21 cellular contexts compared by ENCODE assay signal in genomic region chr2:18356676-18357075, GRCh38.
DNase-seq lines count a peak whose midpoint lies in the region; ATAC-seq, FAIRE-seq and TF ChIP-seq lines count a peak whose summit lies in the region.
"Had no signal": no experiment of that assay in that cellular context is flagged by ENCODE, and none has a peak within 500 bp of the region (broad histone marks: within the 10 kb centered on the region; RNA-seq: fewer than 3 reads in every experiment).

No MANE protein-coding gene starts in this region.

- no peak overlapping the region for H3K9ac ChIP-seq in SK-N-SH

- no peaks in the 10 kb centered on the region for H3K36me3 ChIP-seq in SK-N-SH (replicated peaks in 1 of 2; ENCODE audit: control insufficient read depth in 1 of 2, insufficient read depth in 2 of 2, low read length in 1 of 2)
- H3K36me3 ChIP-seq: upper lobe of left lung had no signal

- no peaks in the 10 kb centered on the region for H3F3A ChIP-seq in SK-N-SH (replicated peaks; ENCODE audit: insufficient read depth)

- H3K4me3 ChIP-seq in SK-N-SH (ENCODE audit: low read depth in 2 of 2, low read length in 1 of 2) (no peak overlapping the region), fibroblast of pulmonary artery (replicated peaks; ENCODE audit: low read depth, low read length) (no peak overlapping the region)
- H3K4me3 ChIP-seq: mucosa of descending colon, upper lobe of left lung had no signal

- no peaks in the 10 kb centered on the region for H3K9me2 ChIP-seq in SK-N-SH

- H4K20me1 ChIP-seq in SK-N-SH (ENCODE audit: insufficient read depth): no peaks in the 10 kb centered on the region

- CTCF ChIA-PET in SK-N-SH (lab: Yijun Ruan, JAX): interaction anchor here (1.1 kb wide), 1 partner anchor 505 kb away, joined by 3 read pairs; no protein-coding TSS in a partner anchor

- FAIRE-seq in urothelium cell line (lab: Jason Lieb, UNC): no peak
- FAIRE-seq: TTC549 had no signal

- 14% methylated on average over 2 of the region's 2 CpGs for WGBS in SK-N-SH (ENCODE audit: low lambda C conversion rate)

- TF ChIP-seq CTCF in SK-N-SH (IDR thresholded peaks at IDR 0.05) (no peak), fibroblast of pulmonary artery (IDR thresholded peaks at IDR 0.05; ENCODE audit: low read length, missing control alignments) (no peak)

- TF ChIP-seq EP300 in SK-N-SH (IDR thresholded peaks at IDR 0.05; ENCODE audit: borderline replicate concordance in 1 of 2, low read depth in 1 of 2, low read length in 1 of 2): no peak

- 0 out of 3 replicates have a peak, but pooled peaks have one; percentile 24 for ATAC-seq in SK-N-SH treated with all-trans-retinoic acid at 6 μM for 48 hours
- ATAC-seq in GM18858 (IDR thresholded peaks at IDR 0.05; ENCODE audit: unreplicated experiment): no peak
- no peak for ATAC-seq in HG03139 (IDR thresholded peaks at IDR 0.05; ENCODE audit: unreplicated experiment)
- ATAC-seq: activated T-cell treated with anti-CD3 and anti-CD28 coated beads, Interleukin-2, amount 50 U/mL, for 4 hours; left cardiac atrium; mucosa of descending colon; right cardiac atrium had no signal

- no peak overlapping the region for H3K4me2 ChIP-seq in SK-N-SH

- POLR2A ChIA-PET in SK-N-SH (lab: Yijun Ruan, JAX): no interaction called here

- H3K9me3 ChIP-seq in SK-N-SH: no peaks in the 10 kb centered on the region
- H3K9me3 ChIP-seq: mucosa of descending colon, upper lobe of left lung had no signal

- H3K79me2 ChIP-seq in SK-N-SH (ENCODE audit: insufficient read depth): no peaks in the 10 kb centered on the region

- H3K27ac ChIP-seq in SK-N-SH (ENCODE audit: low read depth in 2 of 2, low read length in 1 of 2): no peak overlapping the region
- H3K27ac ChIP-seq: upper lobe of left lung had no signal

- H3K4me1 ChIP-seq in SK-N-SH (ENCODE audit: control insufficient read depth in 1 of 2, insufficient read depth in 2 of 2, low read depth in 1 of 2, low read length in 1 of 2): no peaks in the 10 kb centered on the region
- H3K4me1 ChIP-seq: upper lobe of left lung had no signal

- peaks cover 5% of the 10 kb centered on the region; the same call in 1 of the 2 replicates for H3K27me3 ChIP-seq in SK-N-SH (ENCODE audit: insufficient read depth)
- H3K27me3 ChIP-seq: upper lobe of left lung had no signal

- H2AFZ ChIP-seq in SK-N-SH (ENCODE audit: low read depth): no peak overlapping the region

- no peak for TF ChIP-seq RAD21 in SK-N-SH (IDR thresholded peaks at IDR 0.05; ENCODE audit: low read length)

- no peak for DNase-seq in SK-N-SH
- DNase-seq in SW480 (ENCODE audit: low spot score): peak; percentile 17
- peak; percentile 52 for DNase-seq in fibroblast of pulmonary artery (ENCODE audit: low read depth)
- DNase-seq in urothelium cell line (ENCODE audit: low spot score): peak; percentile 52
- DNase-seq in middle frontal gyrus (ENCODE audit: extremely low spot score, low spot score): no peak
- DNase-seq: 8988T; activated T-cell treated with anti-CD3 and anti-CD28 coated beads, Interleukin-2, amount 50 U/mL, for 4 hours; CD4-positive, CD25-positive, alpha-beta regulatory T cell; hypothalamus; left cardiac atrium; mucosa of descending colon; MV-4-11; NCI-H2029; NCI-H510A treated with DMSO at 0.1 percent for 48 hours; OCI-M1; right cardiac atrium; upper lobe of left lung had no signal

TF ChIP-seq in SK-N-SH treated with all-trans-retinoic acid at 6 μM for 48 hours, 23 proteins besides CTCF, POLR2A, EP300 and RAD21:
- TF ChIP-seq TOX (CRISPR knock-in tag; IDR thresholded peaks at IDR 0.05; ENCODE audit: borderline replicate concordance) (no peak), TSHZ2 (CRISPR knock-in tag; IDR thresholded peaks at IDR 0.05) (no peak), RARB (CRISPR knock-in tag; IDR thresholded peaks at IDR 0.05) (no peak)

TF ChIP-seq in SK-N-SH, 30 proteins besides CTCF, POLR2A, EP300 and RAD21:
- TF ChIP-seq SMC3 (IDR thresholded peaks at IDR 0.05; ENCODE audit: low read depth, low read length) (no peak), NFIC (IDR thresholded peaks at IDR 0.05; ENCODE audit: borderline replicate concordance) (no peak), RXRA (IDR thresholded peaks at IDR 0.05; ENCODE audit: borderline replicate concordance, low read depth) (no peak), GABPA (IDR thresholded peaks at IDR 0.05; ENCODE audit: low read depth) (no peak), NRF1 (IDR thresholded peaks at IDR 0.05; ENCODE audit: low read depth, low read length) (no peak)

Comparison
In these comparisons a context has a peak if more than half of its experiments do, and no peak if none do; other contexts are left out.
1. DNase-seq: peak in SW480 (single experiment), fibroblast of pulmonary artery (single experiment) and urothelium cell line (single experiment); none in SK-N-SH (single experiment) and middle frontal gyrus (single experiment).